Comparison of ENCODE assay signal across 14 cellular contexts in the genomic region with DNA sequence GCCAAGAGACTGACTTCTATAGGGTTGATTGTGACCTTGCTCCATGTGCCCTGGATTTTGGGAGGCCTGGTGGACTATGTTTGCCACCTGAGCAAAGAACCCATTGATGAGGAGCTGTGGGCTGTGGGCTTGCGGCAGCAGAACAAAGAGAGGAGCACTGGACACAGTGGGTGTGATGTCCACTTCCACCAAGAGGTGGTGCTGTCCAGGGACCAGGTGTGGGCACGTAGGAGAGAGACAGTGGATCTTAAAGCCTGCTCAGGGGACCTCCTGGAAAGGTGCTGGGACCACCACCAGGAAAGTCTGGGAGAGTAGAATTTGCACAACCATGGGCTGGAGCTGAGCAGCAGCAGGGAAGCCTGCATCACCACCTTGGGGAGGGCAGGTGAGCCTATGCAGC.
DNase-seq lines count a peak whose midpoint lies in the region; ATAC-seq and TF ChIP-seq lines count a peak whose summit lies in the region.
"Had no signal": no experiment of that assay in that cellular context is flagged by ENCODE, and none has a peak within 500 bp of the region (broad histone marks: within the 10 kb centered on the region; RNA-seq: fewer than 3 reads in every experiment).

No MANE protein-coding gene starts in this region.

- H3K27ac ChIP-seq in cardiac muscle cell (no peak overlapping the region), right cardiac atrium (ENCODE audit: low read length) (no peak overlapping the region), Panc1 (ENCODE audit: low read length) (no peak overlapping the region), dorsolateral prefrontal cortex (no peak overlapping the region)

- no peaks in the 10 kb centered on the region for H3K36me3 Mint-ChIP-seq in type B pancreatic cell

- H3K4me3 Mint-ChIP-seq in type B pancreatic cell, result no peak overlapping the region
- H3K4me3 Mint-ChIP-seq: activated CD4-positive, alpha-beta T cell treated with anti-CD3 and anti-CD28 coated beads, Interleukin-2, amount 10 ng/mL, durations not matched to agents 7 days and 5 days; IgD-negative memory B cell had no signal

- no peak overlapping the region for H3K4me3 ChIP-seq in cardiac muscle cell
- H3K4me3 ChIP-seq in right cardiac atrium (ENCODE audit: low read length), result no peak overlapping the region
- H3K4me3 ChIP-seq in Panc1 (ENCODE audit: low read depth in 2 of 2, low read length in 2 of 2), result no peak overlapping the region
- H3K4me3 ChIP-seq in fibroblast of pulmonary artery (replicated peaks; ENCODE audit: low read depth, low read length), result no peak overlapping the region
- H3K4me3 ChIP-seq in dorsolateral prefrontal cortex, result no peak overlapping the region

- BruUV-seq in Panc1 (replicated peaks; lab: Mats Ljungman, UMichigan), result no TSS peak

- intact Hi-C loops in right cardiac atrium (cut with DNase I), result no loop called here
- intact Hi-C loops in Panc1 (cut with micrococcal nuclease; ENCODE audit: unreplicated experiment), result no loop called here
- intact Hi-C loops in dorsolateral prefrontal cortex (cut with DNase I), result no loop called here

- no peak for ATAC-seq in right cardiac atrium
- no peak for ATAC-seq in Panc1
- ATAC-seq in HG03565 (IDR thresholded peaks at IDR 0.05; ENCODE audit: unreplicated experiment), result no peak

- CTCF ChIA-PET in Panc1 (lab: Charles Lee), result interaction anchor here (0.6 kb wide), 1 partner anchor 439 kb away, joined by 3 read pairs; no protein-coding TSS in a partner anchor

- H3K9me3 Mint-ChIP-seq in type B pancreatic cell, result peaks cover 9% of the 10 kb centered on the region
- H3K9me3 Mint-ChIP-seq: activated CD4-positive, alpha-beta T cell treated with anti-CD3 and anti-CD28 coated beads, Interleukin-2, amount 10 ng/mL, durations not matched to agents 7 days and 5 days; activated T-helper 2 cell treated with anti-CD3 and anti-CD28 coated beads, Interferon-gamma antibody, Interleukin-2, Interleukin-4, amounts not matched to agents 10 μg/mL and 5 μg/mL and 100 μg/mL, durations not matched to agents 14 hours and 24 hours and 36 hours had no signal

- H3K27ac Mint-ChIP-seq in type B pancreatic cell, result no peak overlapping the region
- H3K27ac Mint-ChIP-seq: activated CD4-positive, alpha-beta T cell treated with anti-CD3 and anti-CD28 coated beads, Interleukin-2, amount 10 ng/mL, durations not matched to agents 7 days and 5 days; activated T-helper 2 cell treated with anti-CD3 and anti-CD28 coated beads, Interferon-gamma antibody, Interleukin-2, Interleukin-4, amounts not matched to agents 10 μg/mL and 5 μg/mL and 100 μg/mL, durations not matched to agents 14 hours and 24 hours and 36 hours; IgD-negative memory B cell had no signal

- POLR2A ChIA-PET in Panc1 (lab: Charles Lee), result no interaction called here

- DNase-seq in cardiac muscle cell (ENCODE audit: low read depth in 1 of 2, low spot score in 1 of 2) (no peak), right cardiac atrium (no peak), Panc1 (ENCODE audit: low read depth, low spot score) (no peak), fibroblast of pulmonary artery (ENCODE audit: low read depth) (no peak), type B pancreatic cell (ENCODE audit: extremely low spot score, unreplicated experiment) (no peak), dorsolateral prefrontal cortex (no peak)
- DNase-seq in stimulated activated CD8-positive, alpha-beta memory T cell treated with anti-CD3 and anti-CD28 coated beads, Interleukin-4, amount 100 ng/mL, for 48 hours, result no peak
- DNase-seq: activated CD4-positive, alpha-beta T cell treated with anti-CD3 and anti-CD28 coated beads, Interleukin-2, amount 10 ng/mL, durations not matched to agents 7 days and 5 days; AML-193; NCI-H2107; stimulated activated CD4-positive, alpha-beta T cell treated with anti-CD3 and anti-CD28 coated beads, Interleukin-1b, Interleukin-23, amount 100 ng/mL, for 48 hours had no signal

- WGBS in right cardiac atrium, result 89% methylated on average over 2 of the region's 2 CpGs

- H3K4me1 ChIP-seq in cardiac muscle cell (ENCODE audit: low read depth) (peaks cover 11% of the 10 kb centered on the region), right cardiac atrium (ENCODE audit: control insufficient read depth, insufficient read depth, low read length) (no peaks in the 10 kb centered on the region), Panc1 (ENCODE audit: control insufficient read depth, insufficient read depth, low read length) (no peaks in the 10 kb centered on the region)

- in situ Hi-C loops in Panc1 (cut with HindIII; ENCODE audit: low pct_unique_long_range_greater_than_20kb, low sequenced_read_pairs), result no loop called here

- H3K4me1 Mint-ChIP-seq in type B pancreatic cell (ENCODE audit: unreplicated experiment), result peaks cover 13% of the 10 kb centered on the region
- H3K4me1 Mint-ChIP-seq: activated CD4-positive, alpha-beta T cell treated with anti-CD3 and anti-CD28 coated beads, Interleukin-2, amount 10 ng/mL, durations not matched to agents 7 days and 5 days; IgD-negative memory B cell had no signal

- no peaks in the 10 kb centered on the region for H3K36me3 ChIP-seq in cardiac muscle cell
- no peaks in the 10 kb centered on the region for H3K36me3 ChIP-seq in Panc1 (ENCODE audit: control insufficient read depth, insufficient read depth, low read length)

- peaks cover 24% of the 10 kb centered on the region for H3K27me3 Mint-ChIP-seq in type B pancreatic cell

- H3K27me3 ChIP-seq in cardiac muscle cell, result no peaks in the 10 kb centered on the region
- H3K27me3 ChIP-seq in right cardiac atrium (ENCODE audit: control insufficient read depth, insufficient read depth), result no peaks in the 10 kb centered on the region
- no peaks in the 10 kb centered on the region; the same call in 1 of the 2 replicates for H3K27me3 ChIP-seq in Panc1 (ENCODE audit: control insufficient read depth, insufficient read depth, low read length)
- H3K27me3 ChIP-seq in dorsolateral prefrontal cortex, result peaks cover 0 to 26% (median 4%) of the 10 kb centered on the region in 45 donors

- no peaks in the 10 kb centered on the region for H3K9me3 ChIP-seq in cardiac muscle cell (ENCODE audit: low read depth)
- no peaks in the 10 kb centered on the region for H3K9me3 ChIP-seq in right cardiac atrium (ENCODE audit: control insufficient read depth, low read length)
- no peaks in the 10 kb centered on the region for H3K9me3 ChIP-seq in Panc1 (ENCODE audit: control insufficient read depth, insufficient read depth, low read depth, low read length)

- TF ChIP-seq CTCF in cardiac muscle cell (IDR thresholded peaks at IDR 0.05; ENCODE audit: low read depth, low read length) (peak; percentile 42), Panc1 (IDR thresholded peaks at IDR 0.05) (peak; percentile 30), fibroblast of pulmonary artery (IDR thresholded peaks at IDR 0.05; ENCODE audit: low read length, missing control alignments) (peak; percentile 19), type B pancreatic cell (conservative IDR thresholded peaks at IDR 0.05) (peak; percentile 28), dorsolateral prefrontal cortex (IDR thresholded peaks at IDR 0.05 in 54 of 56, conservative IDR thresholded peaks at IDR 0.05 in 2 of 56; ENCODE audit: low read depth in 1 of 56, partially characterized antibody in 56 of 56) (peak in 1 of 56 donors; percentile 16)
